Comparison of ENCODE assay signal across 9 cellular contexts in the genomic region with DNA sequence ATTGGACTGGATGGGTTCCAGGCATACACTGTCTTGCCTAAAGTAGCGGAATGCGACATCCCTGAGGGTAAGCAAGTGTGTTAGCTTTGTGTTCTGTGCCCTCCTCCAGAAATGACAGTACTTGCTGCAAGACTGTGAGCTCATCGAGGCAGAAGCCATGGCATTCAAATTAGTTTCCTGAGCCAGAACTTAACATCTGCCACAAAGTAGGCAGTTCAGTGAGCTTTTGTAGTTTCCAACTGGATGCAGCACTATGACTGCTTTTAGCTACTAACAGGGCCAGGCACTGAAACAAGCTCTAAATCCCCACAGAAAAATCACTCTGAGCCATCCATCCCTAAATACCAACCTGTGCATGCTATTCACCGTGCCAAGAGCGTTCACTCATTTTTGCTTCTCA. TPM values are rescaled to one million over a fixed set of nuclear protein-coding genes. Genes with fewer than 3 reads are reported as not detected.
DNase-seq lines count a peak whose midpoint lies in the region; ATAC-seq and TF ChIP-seq lines count a peak whose summit lies in the region.
"Had no signal": no experiment of that assay in that cellular context is flagged by ENCODE, and none has a peak within 500 bp of the region (broad histone marks: within the 10 kb centered on the region; RNA-seq: fewer than 3 reads in every experiment).

No MANE protein-coding gene starts in this region.

- peaks cover 13% of the 10 kb centered on the region for H3K36me3 Mint-ChIP-seq in activated T-cell treated with anti-CD3 and anti-CD28 coated beads, Interleukin-2, amount 50 U/mL, for 4 hours (ENCODE audit: insufficient read depth)
- no peaks in the 10 kb centered on the region for H3K36me3 Mint-ChIP-seq in WTC11

- peaks cover 6% of the 10 kb centered on the region for H3K27me3 Mint-ChIP-seq in activated T-cell treated with anti-CD3 and anti-CD28 coated beads, Interleukin-2, amount 50 U/mL, for 4 hours (ENCODE audit: low read depth)
- no peaks in the 10 kb centered on the region; the same call in 1 of the 2 replicates for H3K27me3 Mint-ChIP-seq in WTC11 (ENCODE audit: low read depth)

- no peak for TF ChIP-seq POLR2A in testis (IDR thresholded peaks at IDR 0.05)

- H3K27me3 ChIP-seq in iPS-15b (ENCODE audit: control insufficient read depth, insufficient read depth, low read length) (no peaks in the 10 kb centered on the region), testis (no peaks in the 10 kb centered on the region)

- DNase-seq in activated T-cell treated with anti-CD3 and anti-CD28 coated beads, Interleukin-2, amount 50 U/mL, for 4 hours = no peak
- DNase-seq in activated T-cell treated with anti-CD3 and anti-CD28 coated beads, Interleukin-2, amount 50 U/mL, for 1 hour = no peak
- DNase-seq in WTC11 (ENCODE audit: low spot score) = no peak
- no peak for DNase-seq in testis
- DNase-seq in NCI-H1436 (lab: John Stamatoyannopoulos, UW) = no peak
- no peak for DNase-seq in GDM1 (lab: John Stamatoyannopoulos, UW)
- DNase-seq: foreskin melanocyte had no signal

- H3K9me3 ChIP-seq in iPS-15b (ENCODE audit: control insufficient read depth, insufficient read depth, low read length) (no peaks in the 10 kb centered on the region), testis (no peaks in the 10 kb centered on the region)

- H3K9me3 Mint-ChIP-seq in activated T-cell treated with anti-CD3 and anti-CD28 coated beads, Interleukin-2, amount 50 U/mL, for 4 hours = no peaks in the 10 kb centered on the region
- 0 out of 2 replicates have a peak, but pooled peaks cover 3% of the 10 kb centered on the region for H3K9me3 Mint-ChIP-seq in WTC11

- peaks cover 3% of the 10 kb centered on the region for H3K4me1 ChIP-seq in iPS-15b (ENCODE audit: control insufficient read depth, insufficient read depth, low read length)
- H3K4me1 ChIP-seq in testis = peaks cover 13% of the 10 kb centered on the region

- no peak overlapping the region for H3K27ac Mint-ChIP-seq in WTC11

- TF ChIP-seq CTCF in WTC11 (IDR thresholded peaks at IDR 0.05) (no peak), testis (IDR thresholded peaks at IDR 0.05) (no peak)

- ATAC-seq in activated T-cell treated with anti-CD3 and anti-CD28 coated beads, Interleukin-2, amount 50 U/mL, for 4 hours = no peak
- ATAC-seq in WTC11 = no peak
- no peak for ATAC-seq in HG03175 (IDR thresholded peaks at IDR 0.05; ENCODE audit: unreplicated experiment)

- 48 to 53% methylated on average over 5 of the region's 5 CpGs for whole genome bisulfite sequencing in testis, 2 donors

- H3K4me3 Mint-ChIP-seq in activated T-cell treated with anti-CD3 and anti-CD28 coated beads, Interleukin-2, amount 50 U/mL, for 4 hours = peak overlapping the region; percentile 81
- peak overlapping the region; percentile 82 for H3K4me3 Mint-ChIP-seq in WTC11

- CTCF ChIA-PET in WTC11 (lab: Charles Lee) = interaction anchor here (0.8 to 2.1 kb wide), 5 partner anchors 10 to 180 kb away, joined by 3 to 7 read pairs (median 5); no protein-coding TSS in a partner anchor

- no peaks in the 10 kb centered on the region for H3K36me3 ChIP-seq in iPS-15b (ENCODE audit: control insufficient read depth, insufficient read depth, low read length)
- no peaks in the 10 kb centered on the region for H3K36me3 ChIP-seq in testis (ENCODE audit: low read depth, missing control alignments)

- POLR2A ChIA-PET in WTC11 (lab: Charles Lee) = interaction anchor here (0.6 to 1.4 kb wide), 2 partner anchors 204 to 275 kb away, joined by 3 to 5 read pairs; a partner anchor contains a TSS

- peak overlapping the region in 1 of 2 donors; percentile 81 for H3K27ac ChIP-seq in testis

- intact Hi-C loops in testis (cut with DNase I; ENCODE audit: low total_unique reads) = no loop called here

- no peak overlapping the region for H3K9ac ChIP-seq in iPS-15b (ENCODE audit: low read depth, low read length)

- H3K4me1 Mint-ChIP-seq in activated T-cell treated with anti-CD3 and anti-CD28 coated beads, Interleukin-2, amount 50 U/mL, for 4 hours (ENCODE audit: low read depth) = peaks cover 38% of the 10 kb centered on the region
- H3K4me1 Mint-ChIP-seq in WTC11 = peaks cover 32% of the 10 kb centered on the region

- H3K4me3 ChIP-seq in iPS-15b (ENCODE audit: low read depth, low read length) (peak overlapping the region; percentile 77), testis (peak overlapping the region; percentile 91 to 98)

TF ChIP-seq in WTC11, 78 proteins besides CTCF, POLR2A, EP300 and RAD21:
- TF ChIP-seq, protein P1, sequence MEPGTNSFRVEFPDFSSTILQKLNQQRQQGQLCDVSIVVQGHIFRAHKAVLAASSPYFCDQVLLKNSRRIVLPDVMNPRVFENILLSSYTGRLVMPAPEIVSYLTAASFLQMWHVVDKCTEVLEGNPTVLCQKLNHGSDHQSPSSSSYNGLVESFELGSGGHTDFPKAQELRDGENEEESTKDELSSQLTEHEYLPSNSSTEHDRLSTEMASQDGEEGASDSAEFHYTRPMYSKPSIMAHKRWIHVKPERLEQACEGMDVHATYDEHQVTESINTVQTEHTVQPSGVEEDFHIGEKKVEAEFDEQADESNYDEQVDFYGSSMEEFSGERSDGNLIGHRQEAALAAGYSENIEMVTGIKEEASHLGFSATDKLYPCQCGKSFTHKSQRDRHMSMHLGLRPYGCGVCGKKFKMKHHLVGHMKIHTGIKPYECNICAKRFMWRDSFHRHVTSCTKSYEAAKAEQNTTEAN (CRISPR knock-in tag; IDR thresholded peaks at IDR 0.05) = no peak
- TF ChIP-seq, protein P2, sequence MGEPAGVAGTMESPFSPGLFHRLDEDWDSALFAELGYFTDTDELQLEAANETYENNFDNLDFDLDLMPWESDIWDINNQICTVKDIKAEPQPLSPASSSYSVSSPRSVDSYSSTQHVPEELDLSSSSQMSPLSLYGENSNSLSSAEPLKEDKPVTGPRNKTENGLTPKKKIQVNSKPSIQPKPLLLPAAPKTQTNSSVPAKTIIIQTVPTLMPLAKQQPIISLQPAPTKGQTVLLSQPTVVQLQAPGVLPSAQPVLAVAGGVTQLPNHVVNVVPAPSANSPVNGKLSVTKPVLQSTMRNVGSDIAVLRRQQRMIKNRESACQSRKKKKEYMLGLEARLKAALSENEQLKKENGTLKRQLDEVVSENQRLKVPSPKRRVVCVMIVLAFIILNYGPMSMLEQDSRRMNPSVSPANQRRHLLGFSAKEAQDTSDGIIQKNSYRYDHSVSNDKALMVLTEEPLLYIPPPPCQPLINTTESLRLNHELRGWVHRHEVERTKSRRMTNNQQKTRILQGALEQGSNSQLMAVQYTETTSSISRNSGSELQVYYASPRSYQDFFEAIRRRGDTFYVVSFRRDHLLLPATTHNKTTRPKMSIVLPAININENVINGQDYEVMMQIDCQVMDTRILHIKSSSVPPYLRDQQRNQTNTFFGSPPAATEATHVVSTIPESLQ (CRISPR knock-in tag; IDR thresholded peaks at IDR 0.05) = no peak
- TF ChIP-seq ATF1 (CRISPR knock-in tag; IDR thresholded peaks at IDR 0.05) (no peak), CREM (CRISPR knock-in tag; IDR thresholded peaks at IDR 0.05) (no peak), CBFB (CRISPR knock-in tag; IDR thresholded peaks at IDR 0.05; ENCODE audit: low read depth) (no peak), NFYB (CRISPR knock-in tag; conservative IDR thresholded peaks at IDR 0.05; ENCODE audit: low read depth) (no peak), PRRX2 (CRISPR knock-in tag; IDR thresholded peaks at IDR 0.05) (no peak)
- TF ChIP-seq, protein P3, sequence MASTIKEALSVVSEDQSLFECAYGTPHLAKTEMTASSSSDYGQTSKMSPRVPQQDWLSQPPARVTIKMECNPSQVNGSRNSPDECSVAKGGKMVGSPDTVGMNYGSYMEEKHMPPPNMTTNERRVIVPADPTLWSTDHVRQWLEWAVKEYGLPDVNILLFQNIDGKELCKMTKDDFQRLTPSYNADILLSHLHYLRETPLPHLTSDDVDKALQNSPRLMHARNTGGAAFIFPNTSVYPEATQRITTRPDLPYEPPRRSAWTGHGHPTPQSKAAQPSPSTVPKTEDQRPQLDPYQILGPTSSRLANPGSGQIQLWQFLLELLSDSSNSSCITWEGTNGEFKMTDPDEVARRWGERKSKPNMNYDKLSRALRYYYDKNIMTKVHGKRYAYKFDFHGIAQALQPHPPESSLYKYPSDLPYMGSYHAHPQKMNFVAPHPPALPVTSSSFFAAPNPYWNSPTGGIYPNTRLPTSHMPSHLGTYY (CRISPR knock-in tag; IDR thresholded peaks at IDR 0.05) = no peak
- TF ChIP-seq, protein P4, sequence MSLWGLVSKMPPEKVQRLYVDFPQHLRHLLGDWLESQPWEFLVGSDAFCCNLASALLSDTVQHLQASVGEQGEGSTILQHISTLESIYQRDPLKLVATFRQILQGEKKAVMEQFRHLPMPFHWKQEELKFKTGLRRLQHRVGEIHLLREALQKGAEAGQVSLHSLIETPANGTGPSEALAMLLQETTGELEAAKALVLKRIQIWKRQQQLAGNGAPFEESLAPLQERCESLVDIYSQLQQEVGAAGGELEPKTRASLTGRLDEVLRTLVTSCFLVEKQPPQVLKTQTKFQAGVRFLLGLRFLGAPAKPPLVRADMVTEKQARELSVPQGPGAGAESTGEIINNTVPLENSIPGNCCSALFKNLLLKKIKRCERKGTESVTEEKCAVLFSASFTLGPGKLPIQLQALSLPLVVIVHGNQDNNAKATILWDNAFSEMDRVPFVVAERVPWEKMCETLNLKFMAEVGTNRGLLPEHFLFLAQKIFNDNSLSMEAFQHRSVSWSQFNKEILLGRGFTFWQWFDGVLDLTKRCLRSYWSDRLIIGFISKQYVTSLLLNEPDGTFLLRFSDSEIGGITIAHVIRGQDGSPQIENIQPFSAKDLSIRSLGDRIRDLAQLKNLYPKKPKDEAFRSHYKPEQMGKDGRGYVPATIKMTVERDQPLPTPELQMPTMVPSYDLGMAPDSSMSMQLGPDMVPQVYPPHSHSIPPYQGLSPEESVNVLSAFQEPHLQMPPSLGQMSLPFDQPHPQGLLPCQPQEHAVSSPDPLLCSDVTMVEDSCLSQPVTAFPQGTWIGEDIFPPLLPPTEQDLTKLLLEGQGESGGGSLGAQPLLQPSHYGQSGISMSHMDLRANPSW (CRISPR knock-in tag; conservative IDR thresholded peaks at IDR 0.05; ENCODE audit: low read depth) = no peak
TF ChIP-seq in WTC11: peak in this region for 0.

RNA-seq across cellular contexts. Expression of a gene that starts 1.2 kb away (rescaled TPM):
- 10 to 100 TPM; 46.5 to 52.4 (median 49.5) TPM for total RNA-seq in activated T-cell treated with anti-CD3 and anti-CD28 coated beads, Interleukin-2, amount 50 U/mL, for 4 hours
- 58.8 to 63.9 TPM (median 60.5 TPM) in 3 replicates for total RNA-seq in WTC11 (2021)
- 10 to 100 TPM; 52.9 to 65.6 TPM for total RNA-seq in testis
- polyA plus RNA-seq in testis (ENCODE audit: insufficient read depth, low read depth, low replicate concordance) = 33.8 TPM
